1 cellular context compared by ENCODE assay signal in the genomic region with DNA sequence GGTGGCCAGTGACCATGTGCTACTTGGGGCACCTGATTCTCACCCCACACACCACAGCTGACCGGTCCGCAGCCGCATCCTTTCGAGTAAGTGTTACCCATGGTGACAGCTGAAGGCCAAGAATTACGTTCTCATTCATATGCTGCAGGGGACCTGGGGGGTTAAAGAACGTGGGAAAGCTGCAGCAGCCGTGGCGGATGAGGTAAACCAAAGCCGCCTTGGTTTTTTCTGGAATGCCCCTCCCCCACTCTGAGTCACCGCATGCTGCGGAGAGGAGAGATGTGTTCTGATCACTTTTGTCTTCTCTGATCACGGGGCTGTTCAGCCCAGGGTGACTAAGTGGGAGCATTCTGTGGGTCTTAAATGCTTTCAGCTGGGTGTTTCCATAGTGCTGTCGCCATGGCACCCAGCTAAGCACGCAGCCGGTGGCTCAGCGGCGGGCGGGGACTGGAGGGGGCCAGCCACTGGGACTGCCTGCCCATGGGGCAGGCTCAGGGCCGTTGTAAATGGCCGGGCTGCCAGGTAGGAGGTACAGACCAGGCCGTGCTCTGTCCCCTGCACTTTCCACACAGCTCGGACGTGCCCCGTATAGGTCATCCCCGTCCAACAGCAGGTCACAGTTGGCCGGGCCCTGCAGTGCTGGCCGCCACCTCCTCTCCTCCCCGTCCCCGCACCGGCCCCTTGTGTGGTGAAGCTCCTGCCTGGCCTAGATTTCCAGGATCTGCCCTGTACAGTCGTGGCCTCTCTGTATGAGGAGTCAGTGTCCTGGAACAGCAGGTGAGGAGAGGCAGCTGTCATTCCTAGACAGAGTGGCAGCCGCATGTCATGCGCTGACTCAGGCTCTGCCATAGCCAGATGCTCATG.
A peak's percentile ranks its signal among the peaks of the same experiment; 100 is the strongest.
TF ChIP-seq lines count a peak whose summit lies in the region.

No MANE protein-coding gene starts in this region.

TF ChIP-seq in K562, 482 proteins besides CTCF, POLR2A, EP300 and RAD21 (continued from another document and continues in another):
- peak; percentile 61 for TF ChIP-seq MTA3 (IDR thresholded peaks at IDR 0.05; ENCODE audit: borderline replicate concordance)
- no peak for TF ChIP-seq ARID4B (CRISPR knock-in tag; IDR thresholded peaks at IDR 0.05)
- TF ChIP-seq, protein P1, sequence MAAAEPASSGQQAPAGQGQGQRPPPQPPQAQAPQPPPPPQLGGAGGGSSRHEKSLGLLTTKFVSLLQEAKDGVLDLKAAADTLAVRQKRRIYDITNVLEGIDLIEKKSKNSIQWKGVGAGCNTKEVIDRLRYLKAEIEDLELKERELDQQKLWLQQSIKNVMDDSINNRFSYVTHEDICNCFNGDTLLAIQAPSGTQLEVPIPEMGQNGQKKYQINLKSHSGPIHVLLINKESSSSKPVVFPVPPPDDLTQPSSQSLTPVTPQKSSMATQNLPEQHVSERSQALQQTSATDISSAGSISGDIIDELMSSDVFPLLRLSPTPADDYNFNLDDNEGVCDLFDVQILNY (CRISPR knock-in tag; IDR thresholded peaks at IDR 0.05) = no peak
- TF ChIP-seq, protein P2, sequence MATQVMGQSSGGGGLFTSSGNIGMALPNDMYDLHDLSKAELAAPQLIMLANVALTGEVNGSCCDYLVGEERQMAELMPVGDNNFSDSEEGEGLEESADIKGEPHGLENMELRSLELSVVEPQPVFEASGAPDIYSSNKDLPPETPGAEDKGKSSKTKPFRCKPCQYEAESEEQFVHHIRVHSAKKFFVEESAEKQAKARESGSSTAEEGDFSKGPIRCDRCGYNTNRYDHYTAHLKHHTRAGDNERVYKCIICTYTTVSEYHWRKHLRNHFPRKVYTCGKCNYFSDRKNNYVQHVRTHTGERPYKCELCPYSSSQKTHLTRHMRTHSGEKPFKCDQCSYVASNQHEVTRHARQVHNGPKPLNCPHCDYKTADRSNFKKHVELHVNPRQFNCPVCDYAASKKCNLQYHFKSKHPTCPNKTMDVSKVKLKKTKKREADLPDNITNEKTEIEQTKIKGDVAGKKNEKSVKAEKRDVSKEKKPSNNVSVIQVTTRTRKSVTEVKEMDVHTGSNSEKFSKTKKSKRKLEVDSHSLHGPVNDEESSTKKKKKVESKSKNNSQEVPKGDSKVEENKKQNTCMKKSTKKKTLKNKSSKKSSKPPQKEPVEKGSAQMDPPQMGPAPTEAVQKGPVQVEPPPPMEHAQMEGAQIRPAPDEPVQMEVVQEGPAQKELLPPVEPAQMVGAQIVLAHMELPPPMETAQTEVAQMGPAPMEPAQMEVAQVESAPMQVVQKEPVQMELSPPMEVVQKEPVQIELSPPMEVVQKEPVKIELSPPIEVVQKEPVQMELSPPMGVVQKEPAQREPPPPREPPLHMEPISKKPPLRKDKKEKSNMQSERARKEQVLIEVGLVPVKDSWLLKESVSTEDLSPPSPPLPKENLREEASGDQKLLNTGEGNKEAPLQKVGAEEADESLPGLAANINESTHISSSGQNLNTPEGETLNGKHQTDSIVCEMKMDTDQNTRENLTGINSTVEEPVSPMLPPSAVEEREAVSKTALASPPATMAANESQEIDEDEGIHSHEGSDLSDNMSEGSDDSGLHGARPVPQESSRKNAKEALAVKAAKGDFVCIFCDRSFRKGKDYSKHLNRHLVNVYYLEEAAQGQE (CRISPR knock-in tag; IDR thresholded peaks at IDR 0.05; ENCODE audit: low read depth) = no peak
- TF ChIP-seq ZNF23 (CRISPR knock-in tag; IDR thresholded peaks at IDR 0.05) = no peak
- TF ChIP-seq KDM1A (IDR thresholded peaks at IDR 0.05) = peak; percentile 99
- TF ChIP-seq ZC3H4 (CRISPR knock-in tag; IDR thresholded peaks at IDR 0.05; ENCODE audit: borderline replicate concordance) = 0 out of 2 replicates have a peak, but pooled peaks have one; percentile 61
- TF ChIP-seq HNRNPUL1 (IDR thresholded peaks at IDR 0.05; ENCODE audit: low read length) = no peak
- 0 out of 2 replicates have a peak, but pooled peaks have one; percentile 12 for TF ChIP-seq ZNF175 (CRISPR knock-in tag; IDR thresholded peaks at IDR 0.05; ENCODE audit: low read depth)
- TF ChIP-seq ESRRB (CRISPR knock-in tag; IDR thresholded peaks at IDR 0.05; ENCODE audit: borderline replicate concordance) = no peak
- peak in 1 of 2 experiments; percentile 60; a peak in 2 of 4 replicates for TF ChIP-seq SIN3A (IDR thresholded peaks at IDR 0.05; ENCODE audit: borderline replicate concordance in 2 of 2, control insufficient read depth in 1 of 2, low read depth in 2 of 2, low read length in 2 of 2)
- TF ChIP-seq GTF3C2 (IDR thresholded peaks at IDR 0.05; ENCODE audit: borderline replicate concordance, extremely low read depth, insufficient read length) = no peak
- TF ChIP-seq, protein P3, sequence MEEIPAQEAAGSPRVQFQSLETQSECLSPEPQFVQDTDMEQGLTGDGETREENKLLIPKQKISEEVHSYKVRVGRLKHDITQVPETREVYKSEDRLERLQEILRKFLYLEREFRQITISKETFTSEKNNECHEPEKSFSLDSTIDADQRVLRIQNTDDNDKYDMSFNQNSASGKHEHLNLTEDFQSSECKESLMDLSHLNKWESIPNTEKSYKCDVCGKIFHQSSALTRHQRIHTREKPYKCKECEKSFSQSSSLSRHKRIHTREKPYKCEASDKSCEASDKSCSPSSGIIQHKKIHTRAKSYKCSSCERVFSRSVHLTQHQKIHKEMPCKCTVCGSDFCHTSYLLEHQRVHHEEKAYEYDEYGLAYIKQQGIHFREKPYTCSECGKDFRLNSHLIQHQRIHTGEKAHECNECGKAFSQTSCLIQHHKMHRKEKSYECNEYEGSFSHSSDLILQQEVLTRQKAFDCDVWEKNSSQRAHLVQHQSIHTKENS (CRISPR knock-in tag; IDR thresholded peaks at IDR 0.05) = no peak
- TF ChIP-seq FOXM1 (IDR thresholded peaks at IDR 0.05; ENCODE audit: low read depth) = no peak
- no peak; the same call in 1 of the 2 replicates for TF ChIP-seq FOXM1 (CRISPR knock-in tag; IDR thresholded peaks at IDR 0.05; ENCODE audit: low read depth)
- peak; percentile 76 for TF ChIP-seq JUNB (CRISPR knock-in tag; conservative IDR thresholded peaks at IDR 0.05)
- no peak for TF ChIP-seq ZNF274 (IDR thresholded peaks at IDR 0.05; ENCODE audit: borderline replicate concordance, low read depth, low read length)
- TF ChIP-seq NR2F6 (CRISPR knock-in tag; IDR thresholded peaks at IDR 0.05) = no peak
- no peak for TF ChIP-seq SFPQ (IDR thresholded peaks at IDR 0.05; ENCODE audit: low read depth, low read length)
- peak; percentile 51 for TF ChIP-seq CBFA2T2 (conservative IDR thresholded peaks at IDR 0.05)
- no peak for TF ChIP-seq ZNF780A (CRISPR knock-in tag; IDR thresholded peaks at IDR 0.05)
- TF ChIP-seq, protein P4, sequence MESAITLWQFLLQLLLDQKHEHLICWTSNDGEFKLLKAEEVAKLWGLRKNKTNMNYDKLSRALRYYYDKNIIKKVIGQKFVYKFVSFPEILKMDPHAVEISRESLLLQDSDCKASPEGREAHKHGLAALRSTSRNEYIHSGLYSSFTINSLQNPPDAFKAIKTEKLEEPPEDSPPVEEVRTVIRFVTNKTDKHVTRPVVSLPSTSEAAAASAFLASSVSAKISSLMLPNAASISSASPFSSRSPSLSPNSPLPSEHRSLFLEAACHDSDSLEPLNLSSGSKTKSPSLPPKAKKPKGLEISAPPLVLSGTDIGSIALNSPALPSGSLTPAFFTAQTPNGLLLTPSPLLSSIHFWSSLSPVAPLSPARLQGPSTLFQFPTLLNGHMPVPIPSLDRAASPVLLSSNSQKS (CRISPR knock-in tag; IDR thresholded peaks at IDR 0.05) = no peak
- TF ChIP-seq RBM39 (optimal IDR thresholded peaks at IDR 0.05; ENCODE audit: low read depth, low read length) = no peak
- TF ChIP-seq CEBPB (tag; IDR thresholded peaks at IDR 0.05) = no peak
- TF ChIP-seq BCL6 (CRISPR knock-in tag; IDR thresholded peaks at IDR 0.05) = no peak
- no peak for TF ChIP-seq ZNF512 (tag; IDR thresholded peaks at IDR 0.05)
- peak; percentile 59 for TF ChIP-seq CREM (IDR thresholded peaks at IDR 0.05; ENCODE audit: low read depth)
- peak; percentile 40; the same call in 1 of the 2 replicates for TF ChIP-seq ZNF263 (CRISPR knock-in tag; IDR thresholded peaks at IDR 0.05; ENCODE audit: borderline replicate concordance)
- TF ChIP-seq, protein P5, sequence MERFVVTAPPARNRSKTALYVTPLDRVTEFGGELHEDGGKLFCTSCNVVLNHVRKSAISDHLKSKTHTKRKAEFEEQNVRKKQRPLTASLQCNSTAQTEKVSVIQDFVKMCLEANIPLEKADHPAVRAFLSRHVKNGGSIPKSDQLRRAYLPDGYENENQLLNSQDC (CRISPR knock-in tag; IDR thresholded peaks at IDR 0.05) = no peak
